30 cellular contexts compared by ENCODE assay signal in the genomic region with DNA sequence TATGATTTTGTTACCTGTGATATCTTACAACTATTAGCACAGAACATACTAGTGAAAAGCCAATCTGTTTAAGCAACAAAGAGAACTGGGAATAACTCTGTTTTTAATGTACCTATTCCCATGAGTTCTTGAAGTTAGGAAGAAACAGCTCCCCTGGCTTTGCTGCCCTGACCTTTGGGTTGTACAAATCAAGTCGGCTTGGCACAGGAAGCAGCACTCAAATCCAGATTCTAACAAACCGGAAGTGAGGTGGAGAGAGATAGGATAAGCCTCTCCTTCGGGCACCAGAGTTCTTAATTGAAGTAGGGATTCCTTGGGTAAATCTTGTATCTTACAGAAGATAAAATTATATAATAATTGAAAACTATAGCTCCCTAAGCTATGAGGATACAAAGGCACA.
A peak's percentile ranks its signal among the peaks of the same experiment; 100 is the strongest.
DNase-seq lines count a peak whose midpoint lies in the region; ATAC-seq, FAIRE-seq and TF ChIP-seq lines count a peak whose summit lies in the region.
"Had no signal": no experiment of that assay in that cellular context is flagged by ENCODE, and none has a peak within 500 bp of the region (broad histone marks: within the 10 kb centered on the region; RNA-seq: fewer than 3 reads in every experiment).

No MANE protein-coding gene starts in this region.

- H4K8ac ChIP-seq in trophoblast cell (ENCODE audit: low read depth, low read length) = no peak overlapping the region

- H2AFZ ChIP-seq in SK-N-SH (ENCODE audit: low read depth) = peak overlapping the region; percentile 81; the same call in 1 of the 2 replicates
- peak overlapping the region; percentile 1; the same call in 1 of the 2 replicates for H2AFZ ChIP-seq in GM12878 (ENCODE audit: control insufficient read depth, low read depth, low read length)
- H2AFZ ChIP-seq in trophoblast cell (ENCODE audit: insufficient read depth, low read length, poor library complexity) = no peak overlapping the region

- peaks cover 24% of the 10 kb centered on the region for H3F3A ChIP-seq in SK-N-SH (replicated peaks; ENCODE audit: insufficient read depth)

- ATAC-seq in SK-N-SH treated with all-trans-retinoic acid at 6 μM for 48 hours (no peak), GM12878 (no peak), psoas muscle (no peak), HG02884 (IDR thresholded peaks at IDR 0.05; ENCODE audit: unreplicated experiment) (no peak)
- ATAC-seq: activated CD4-positive, CD25-positive, alpha-beta regulatory T cell treated with anti-CD3 and anti-CD28 coated beads, Interleukin-2, amount 50 U/mL, for 24 hours; activated naive CD4-positive, alpha-beta T cell treated with anti-CD3 and anti-CD28 coated beads, Interleukin-2, amount 50 U/mL, for 72 hours; Panc1; stimulated activated naive CD8-positive, alpha-beta T cell treated with anti-CD3 and anti-CD28 coated beads, Interleukin-15, amount 100 ng/mL, for 72 hours; T-cell; upper lobe of right lung had no signal

- no peak overlapping the region for H2AK5ac ChIP-seq in trophoblast cell (ENCODE audit: low read length)

- no peak for TF ChIP-seq RAD21 in SK-N-SH (IDR thresholded peaks at IDR 0.05; ENCODE audit: low read length)
- TF ChIP-seq RAD21 in GM12878 (IDR thresholded peaks at IDR 0.05; ENCODE audit: insufficient read depth, low read depth, low read length) = no peak

- POLR2A ChIA-PET in SK-N-SH (lab: Yijun Ruan, JAX) (no interaction called here), GM12878 (lab: Charles Lee) (no interaction called here)

- H3K4me1 ChIP-seq in SK-N-SH (ENCODE audit: control insufficient read depth in 1 of 2, insufficient read depth in 2 of 2, low read depth in 1 of 2, low read length in 1 of 2) (peaks cover 0 to 14% of the 10 kb centered on the region in 2 experiments; a peak in 2 of 4 replicates), GM12878 (ENCODE audit: control insufficient read depth, insufficient read depth, low read length) (peaks cover 20% of the 10 kb centered on the region), psoas muscle (no peaks in the 10 kb centered on the region), trophoblast cell (ENCODE audit: control insufficient read depth in 1 of 2, insufficient read depth in 2 of 2, low read length in 2 of 2) (no peaks in the 10 kb centered on the region)

- H3K9me2 ChIP-seq in SK-N-SH = no peaks in the 10 kb centered on the region

- H2BK12ac ChIP-seq in trophoblast cell (ENCODE audit: low read length) = no peak overlapping the region

- H3K36me3 ChIP-seq in SK-N-SH (replicated peaks in 1 of 2; ENCODE audit: control insufficient read depth in 1 of 2, insufficient read depth in 2 of 2, low read length in 1 of 2) (no peaks in the 10 kb centered on the region), GM12878 (ENCODE audit: control insufficient read depth in 2 of 2, insufficient read depth in 2 of 2, low read length in 1 of 2) (no peaks in the 10 kb centered on the region), psoas muscle (ENCODE audit: insufficient read depth in 1 of 2, low read depth in 1 of 2) (no peaks in the 10 kb centered on the region), trophoblast cell (ENCODE audit: control insufficient read depth in 1 of 2, insufficient read depth in 2 of 2, low read length in 2 of 2) (no peaks in the 10 kb centered on the region)
- H3K36me3 ChIP-seq: ascending aorta, upper lobe of right lung had no signal

- H3K4me2 ChIP-seq in SK-N-SH (no peak overlapping the region), GM12878 (ENCODE audit: control insufficient read depth, insufficient read depth) (no peak overlapping the region), trophoblast cell (ENCODE audit: low read length) (no peak overlapping the region)
- H3K4me2 ChIP-seq: KMS-11 had no signal

- DNase-seq in SK-N-SH = no peak
- peak; percentile 36 for DNase-seq in CD1c-positive myeloid dendritic cell (ENCODE audit: extremely low spot score)
- no peak for DNase-seq in GM12878 (ENCODE audit: low read depth, low spot score)
- DNase-seq in psoas muscle = no peak
- DNase-seq in trophoblast cell = no peak
- DNase-seq in HUDEP-2 (lab: John Stamatoyannopoulos, UW; ENCODE audit: unreplicated experiment in 76 of 76) = no peak
- DNase-seq: 8988T; activated T-cell treated with anti-CD3 and anti-CD28 coated beads, Interleukin-2, amount 50 U/mL, for 48 hours; CD8-positive, alpha-beta memory T cell; dorsolateral prefrontal cortex; GDM1; head of caudate nucleus; HFFc6; mesendoderm; naive B cell; NCI-H1436; NCI-H2107; NCI-H446 treated with DMSO at 0.1 percent for 48 hours; stimulated activated CD4-positive, alpha-beta T cell treated with anti-CD3 and anti-CD28 coated beads, Interleukin-4, amount 100 ng/mL, for 24 hours; stimulated activated naive CD8-positive, alpha-beta T cell treated with anti-CD3 and anti-CD28 coated beads, Interleukin-15, amount 100 ng/mL, for 72 hours; T-cell; upper lobe of right lung had no signal

- SMC1A ChIA-PET in GM12878 (lab: Charles Lee; ENCODE audit: uncharacterized antibody, unreplicated experiment) = interaction anchor here (2.2 to 2.4 kb wide), 2 partner anchors 11 to 12 kb away, joined by 10 to 28 read pairs; no protein-coding TSS in a partner anchor

- H2BK5ac ChIP-seq in trophoblast cell (ENCODE audit: low read depth, low read length, poor library complexity) = no peak overlapping the region

- RAD21 ChIA-PET in GM12878 (lab: Charles Lee; ENCODE audit: unreplicated experiment) = interaction anchor here (0.6 to 1.0 kb wide), 4 partner anchors 11 to 144 kb away, joined by 3 read pairs; no protein-coding TSS in a partner anchor

- H3K79me2 ChIP-seq in SK-N-SH (ENCODE audit: insufficient read depth) (no peaks in the 10 kb centered on the region), GM12878 (ENCODE audit: control insufficient read depth, insufficient read depth, low read length) (no peaks in the 10 kb centered on the region), trophoblast cell (ENCODE audit: control insufficient read depth, insufficient read depth, low read length, poor library complexity) (no peaks in the 10 kb centered on the region)

- no peak overlapping the region for H4K12ac ChIP-seq in trophoblast cell (ENCODE audit: low read depth, low read length)

- no peak for FAIRE-seq in GM12878 (lab: Jason Lieb, UNC)
- FAIRE-seq: endothelial cell of umbilical vein had no signal

- no peaks in the 10 kb centered on the region for H4K20me1 ChIP-seq in SK-N-SH (ENCODE audit: insufficient read depth)
- no peaks in the 10 kb centered on the region for H4K20me1 ChIP-seq in GM12878 (ENCODE audit: control insufficient read depth, insufficient read depth)

- H3K27me3 ChIP-seq in SK-N-SH (ENCODE audit: insufficient read depth) (no peaks in the 10 kb centered on the region), GM12878 (replicated peaks in 1 of 2; ENCODE audit: control insufficient read depth in 2 of 2, insufficient read depth in 2 of 2, low read length in 1 of 2) (no peaks in the 10 kb centered on the region), psoas muscle (ENCODE audit: insufficient read depth in 3 of 3, low read length in 2 of 3) (no peaks in the 10 kb centered on the region), trophoblast cell (ENCODE audit: insufficient read depth, low read length) (no peaks in the 10 kb centered on the region)
- H3K27me3 ChIP-seq: ascending aorta, dorsolateral prefrontal cortex, upper lobe of right lung had no signal

- no peak overlapping the region for H3K18ac ChIP-seq in trophoblast cell (ENCODE audit: low read length)

- H2BK120ac ChIP-seq in trophoblast cell (ENCODE audit: insufficient read depth, low read length, poor library complexity) = no peak overlapping the region

- H3K9me3 ChIP-seq in SK-N-SH (no peaks in the 10 kb centered on the region), GM12878 (replicated peaks; ENCODE audit: control insufficient read depth, insufficient read depth, low read length) (peaks cover 7% of the 10 kb centered on the region; the same call in 2 of the 3 replicates), psoas muscle (no peaks in the 10 kb centered on the region), trophoblast cell (ENCODE audit: insufficient read depth, low read depth, low read length) (no peaks in the 10 kb centered on the region)
- H3K9me3 ChIP-seq: ascending aorta, upper lobe of right lung had no signal

- TF ChIP-seq CTCF in SK-N-SH (IDR thresholded peaks at IDR 0.05) = no peak
- TF ChIP-seq CTCF in GM12878 (IDR thresholded peaks at IDR 0.05 in 2 of 3, conservative IDR thresholded peaks at IDR 0.05 in 1 of 3; ENCODE audit: control insufficient read depth in 2 of 3, extremely low read depth in 1 of 3, insufficient read depth in 1 of 3, low read depth in 3 of 3, low read length in 3 of 3) = no peak
- TF ChIP-seq CTCF in psoas muscle (IDR thresholded peaks at IDR 0.05) = no peak

- BruUV-seq in GM12878 (replicated peaks; lab: Mats Ljungman, UMichigan) = no TSS peak

- in situ Hi-C loops in GM12878 (cut with MboI) = no loop called here

- TF ChIP-seq POLR2A in GM12878 (IDR thresholded peaks at IDR 0.05; ENCODE audit: low read depth, low read length) = no peak

- no peaks in the 10 kb centered on the region for H3K79me1 ChIP-seq in trophoblast cell (ENCODE audit: low read length)

- intact Hi-C loops in GM12878 (cut with micrococcal nuclease; ENCODE audit: unreplicated experiment) (loop anchor here (5.0 kb wide), 2 partner anchors 75 to 690 kb away; no protein-coding TSS in a partner anchor), psoas muscle (cut with DNase I) (loop anchor here in 1 of 2 donors (5.0 kb wide), 1 partner anchor 145 kb away; a partner anchor contains a TSS)

- TF ChIP-seq EP300 in SK-N-SH (IDR thresholded peaks at IDR 0.05; ENCODE audit: borderline replicate concordance in 1 of 2, low read depth in 1 of 2, low read length in 1 of 2) (no peak), GM12878 (IDR thresholded peaks at IDR 0.05; ENCODE audit: borderline replicate concordance in 1 of 2, control insufficient read depth in 1 of 2, low read depth in 2 of 2, low read length in 2 of 2) (no peak)

- H3K27ac ChIP-seq in SK-N-SH (ENCODE audit: low read depth in 2 of 2, low read length in 1 of 2) (peak overlapping the region in 1 of 2 experiments; percentile 98; a peak in 1 of 4 replicates), GM12878 (ENCODE audit: control insufficient read depth, insufficient read depth) (no peak overlapping the region), psoas muscle (peak overlapping the region; percentile 62), trophoblast cell (ENCODE audit: low read depth, low read length) (no peak overlapping the region)
- H3K27ac ChIP-seq: dorsolateral prefrontal cortex, KMS-11, upper lobe of right lung had no signal

- no peak overlapping the region for H3K9ac ChIP-seq in SK-N-SH
- no peak overlapping the region for H3K9ac ChIP-seq in GM12878 (ENCODE audit: control insufficient read depth, insufficient read depth, low read length)
- H3K9ac ChIP-seq in trophoblast cell (ENCODE audit: low read length) = no peak overlapping the region
- H3K9ac ChIP-seq: KMS-11 had no signal

- H3K23ac ChIP-seq in trophoblast cell (ENCODE audit: low read length) = no peak overlapping the region

- no peak overlapping the region for H3K4me3 ChIP-seq in SK-N-SH (ENCODE audit: low read depth in 2 of 2, low read length in 1 of 2)
- H3K4me3 ChIP-seq in GM12878 = no peak overlapping the region
- no peak overlapping the region for H3K4me3 ChIP-seq in psoas muscle
- H3K4me3 ChIP-seq in trophoblast cell (ENCODE audit: low read depth, low read length) = no peak overlapping the region
- H3K4me3 ChIP-seq: ascending aorta, dorsolateral prefrontal cortex, upper lobe of right lung had no signal

- no peak overlapping the region for H3K14ac ChIP-seq in trophoblast cell (ENCODE audit: low read length)

- H4K91ac ChIP-seq in trophoblast cell (ENCODE audit: low read depth, low read length) = no peak overlapping the region

- H3K4ac ChIP-seq in trophoblast cell (ENCODE audit: low read depth, low read length) = no peak overlapping the region

- 92% methylated on average over 3 of the region's 3 CpGs for WGBS in SK-N-SH (ENCODE audit: low lambda C conversion rate)
- 22% methylated on average over 3 of the region's 3 CpGs for WGBS in GM12878 (ENCODE audit: insufficient coverage, insufficient replicate concordance, low lambda C conversion rate, missing lambda C conversion rate)
- 52 to 64% (median 57%) methylated on average over 3 of the region's 3 CpGs for WGBS in psoas muscle, 3 donors
- WGBS in trophoblast cell (ENCODE audit: extremely low coverage, insufficient coverage, insufficient read length) = no CpG with 5 or more reads among the region's 3 CpGs

- CTCF ChIA-PET in SK-N-SH (lab: Yijun Ruan, JAX) = interaction anchor here (0.6 kb wide), 1 partner anchor 19 kb away, joined by 3 read pairs; no protein-coding TSS in a partner anchor
- CTCF ChIA-PET in GM12878 (lab: Yijun Ruan, JAX) = interaction anchor here (1.8 kb wide), 1 partner anchor 11 kb away, joined by 8 read pairs; no protein-coding TSS in a partner anchor
